1 cellular context compared by ENCODE assay signal in genomic region chr12:96510306-96510764, GRCh38.
TF ChIP-seq lines count a peak whose summit lies in the region.

No MANE protein-coding gene starts in this region.

TF ChIP-seq in endothelial cell of umbilical vein, 7 proteins besides CTCF, POLR2A, EP300 and RAD21:
- TF ChIP-seq POLR2AphosphoS5 (IDR thresholded peaks at IDR 0.05; ENCODE audit: insufficient read depth, low read depth, low read length) (peak; percentile 52), GATA2 (IDR thresholded peaks at IDR 0.05; ENCODE audit: insufficient read depth, insufficient read length, low read depth, low read length) (no peak)
- TF ChIP-seq, protein P1, sequence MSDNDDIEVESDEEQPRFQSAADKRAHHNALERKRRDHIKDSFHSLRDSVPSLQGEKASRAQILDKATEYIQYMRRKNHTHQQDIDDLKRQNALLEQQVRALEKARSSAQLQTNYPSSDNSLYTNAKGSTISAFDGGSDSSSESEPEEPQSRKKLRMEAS (IDR thresholded peaks at IDR 0.05; ENCODE audit: insufficient read depth, insufficient read length), result peak; percentile 63
